Comparison of ENCODE assay signal across 12 cellular contexts in genomic region chr5:52560366-52560765, GRCh38.
DNase-seq lines count a peak whose midpoint lies in the region; ATAC-seq and TF ChIP-seq lines count a peak whose summit lies in the region.
"Had no signal": no experiment of that assay in that cellular context is flagged by ENCODE, and none has a peak within 500 bp of the region (broad histone marks: within the 10 kb centered on the region; RNA-seq: fewer than 3 reads in every experiment).

No MANE protein-coding gene starts in this region.

- H3K27ac ChIP-seq in RWPE1: no peak overlapping the region
- H3K27ac ChIP-seq in spleen: no peak overlapping the region
- H3K27ac ChIP-seq: cardiac muscle cell had no signal

- WGBS in spleen, 5 donors: 11 to 20% (median 15%) methylated on average over 1 of the region's 1 CpG

- no peaks in the 10 kb centered on the region for H3K36me3 Mint-ChIP-seq in mesothelial cell of epicardium

- no peak overlapping the region for H3K27ac Mint-ChIP-seq in mesothelial cell of epicardium

- ATAC-seq in GM18858 (IDR thresholded peaks at IDR 0.05; ENCODE audit: unreplicated experiment): no peak
- no peak for ATAC-seq in HG02884 (IDR thresholded peaks at IDR 0.05; ENCODE audit: unreplicated experiment)

- H3K4me3 ChIP-seq in spleen: no peak overlapping the region
- H3K4me3 ChIP-seq: cardiac muscle cell had no signal

- no peak overlapping the region for H3K4me3 Mint-ChIP-seq in mesothelial cell of epicardium

- H3K4me1 ChIP-seq in spleen: no peaks in the 10 kb centered on the region

- DNase-seq in DMS79 (lab: John Stamatoyannopoulos, UW) (peak; percentile 51), NCI-H128 (lab: John Stamatoyannopoulos, UW; ENCODE audit: unreplicated experiment) (peak; percentile 70), RWPE1 (ENCODE audit: low spot score) (peak; percentile 20), mesothelial cell of epicardium (ENCODE audit: low spot score in 2 of 2, unreplicated experiment in 2 of 2) (no peak), spleen (no peak)
- DNase-seq in effector CD4-positive, alpha-beta T cell: no peak
- DNase-seq: activated CD4-positive, alpha-beta T cell treated with anti-CD3 and anti-CD28 coated beads, Interleukin-2, amount 50 U/mL, for 1 hour; NCI-H1048; stimulated activated CD4-positive, alpha-beta T cell treated with anti-CD3 and anti-CD28 coated beads, Interleukin-4, amount 100 ng/mL, for 24 hours had no signal

- POLR2A ChIA-PET in RWPE1 (lab: Yijun Ruan, JAX; ENCODE audit: low non-redundant PET): no interaction called here

- peaks cover 3% of the 10 kb centered on the region for H3K9me3 Mint-ChIP-seq in mesothelial cell of epicardium

- H3K9me3 ChIP-seq in spleen: no peaks in the 10 kb centered on the region

- intact Hi-C loops in spleen (cut with DNase I; ENCODE audit: low total_unique reads): no loop called here

- CTCF ChIA-PET in RWPE1 (lab: Yijun Ruan, JAX): interaction anchor here (0.6 to 0.7 kb wide), 3 partner anchors 100 to 467 kb away, joined by 3 to 7 read pairs (median 4); no protein-coding TSS in a partner anchor

- peaks cover 3% of the 10 kb centered on the region for H3K4me1 Mint-ChIP-seq in mesothelial cell of epicardium

- TF ChIP-seq POLR2A in spleen (IDR thresholded peaks at IDR 0.05): no peak

- H3K27me3 Mint-ChIP-seq in mesothelial cell of epicardium (ENCODE audit: low read depth): peaks cover 7% of the 10 kb centered on the region

- no peak for TF ChIP-seq CTCF in RWPE1 (conservative IDR thresholded peaks at IDR 0.05; ENCODE audit: low read depth)
- peak; percentile 11 for TF ChIP-seq CTCF in mesothelial cell of epicardium (IDR thresholded peaks at IDR 0.05; ENCODE audit: unreplicated experiment)
- TF ChIP-seq CTCF in spleen (IDR thresholded peaks at IDR 0.05 in 8 of 11, conservative IDR thresholded peaks at IDR 0.05 in 3 of 11): no peak

- no peaks in the 10 kb centered on the region for H3K36me3 ChIP-seq in spleen
- H3K36me3 ChIP-seq: cardiac muscle cell had no signal

- H3K27me3 ChIP-seq in spleen (replicated peaks in 1 of 7): no peaks in the 10 kb centered on the region
- H3K27me3 ChIP-seq: cardiac muscle cell had no signal

Comparison
In these comparisons a context has a peak if more than half of its experiments do, and no peak if none do; other contexts are left out.
1. DNase-seq: peak in DMS79 (single experiment), NCI-H128 (single experiment) and RWPE1 (single experiment); none in mesothelial cell of epicardium (0 of 2), effector CD4-positive, alpha-beta T cell (single experiment) and spleen (single experiment).